Comparison of ENCODE assay signal across 12 cellular contexts in the genomic region with DNA sequence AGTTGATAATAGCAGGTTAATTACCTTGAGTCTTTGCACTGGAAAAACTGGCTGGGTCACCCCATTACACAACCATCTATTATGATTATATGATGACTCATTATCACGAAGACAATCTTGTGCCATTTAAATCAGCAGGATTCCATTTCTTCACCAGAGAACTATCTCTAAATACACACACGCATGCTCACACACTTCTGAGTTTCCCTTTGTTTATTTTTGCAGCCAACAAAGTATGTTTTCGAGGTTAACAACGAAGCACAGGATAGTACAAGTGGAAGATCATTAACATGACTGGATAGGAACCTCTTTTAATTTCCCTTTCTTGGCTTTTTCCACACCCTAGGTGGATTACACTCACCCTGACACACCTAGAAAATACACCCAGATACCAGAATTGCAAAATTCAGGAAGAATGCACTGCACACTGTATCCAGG. TPM values are rescaled to one million over a fixed set of nuclear protein-coding genes. Genes with fewer than 3 reads are reported as not detected.
A peak's percentile ranks its signal among the peaks of the same experiment; 100 is the strongest.
DNase-seq lines count a peak whose midpoint lies in the region; ATAC-seq and TF ChIP-seq lines count a peak whose summit lies in the region.
"Had no signal": no experiment of that assay in that cellular context is flagged by ENCODE, and none has a peak within 500 bp of the region (broad histone marks: within the 10 kb centered on the region; RNA-seq: fewer than 3 reads in every experiment).

No MANE protein-coding gene starts in this region.

- no peaks in the 10 kb centered on the region for H3K27me3 ChIP-seq in HUES6 (ENCODE audit: control insufficient read depth, insufficient read depth, low read length)
- H3K27me3 ChIP-seq: Peyer's patch had no signal

- no peak overlapping the region for H3K4me3 ChIP-seq in HUES6 (ENCODE audit: low read depth, low read length)
- H3K4me3 ChIP-seq: Peyer's patch had no signal

- in situ Hi-C loops in ACHN (cut with HindIII; ENCODE audit: low pct_ligation_motif_present, low pct_unique_long_range_greater_than_20kb, low sequenced_read_pairs), result no loop called here

- no peak overlapping the region for H3K9ac ChIP-seq in HUES6 (ENCODE audit: low read length)

- peak; percentile 15 for DNase-seq in ACHN
- peak; percentile 44 for DNase-seq in amniotic stem cell (lab: John Stamatoyannopoulos, UW)
- DNase-seq in left colon, result peak in 1 of 2 donors; percentile 9
- no peak for DNase-seq in GM20000 (ENCODE audit: low spot score)
- no peak for DNase-seq in germinal center (ENCODE audit: low spot score)
- DNase-seq: DND-41; H9; stimulated activated CD4-positive, alpha-beta T cell treated with anti-CD3 and anti-CD28 coated beads, Interleukin-4, amount 100 ng/mL, for 1 hour had no signal

- H3K27ac ChIP-seq in HUES6 (ENCODE audit: low read depth, low read length), result peak overlapping the region; percentile 27; the same call in 1 of the 2 replicates

- H3K36me3 ChIP-seq in HUES6 (ENCODE audit: control insufficient read depth, insufficient read depth, low read length), result peaks cover 23% of the 10 kb centered on the region

- TF ChIP-seq CTCF in GM20000 (IDR thresholded peaks at IDR 0.05; ENCODE audit: extremely low read depth, missing control alignments), result no peak

- H3K9me3 ChIP-seq in HUES6 (ENCODE audit: control insufficient read depth, insufficient read depth, low read depth, low read length), result no peaks in the 10 kb centered on the region
- H3K9me3 ChIP-seq: Peyer's patch had no signal

- intact Hi-C loops in left colon (cut with DNase I, micrococcal nuclease), result no loop called here

- peak; percentile 69 for ATAC-seq in left colon
- no peak for ATAC-seq in HG02885 (IDR thresholded peaks at IDR 0.05; ENCODE audit: poor library complexity, unreplicated experiment)
- no peak for ATAC-seq in GM21576 (IDR thresholded peaks at IDR 0.05; ENCODE audit: unreplicated experiment)

- peaks cover 27% of the 10 kb centered on the region for H3K4me1 ChIP-seq in HUES6 (ENCODE audit: control insufficient read depth, insufficient read depth, low read length)

RNA-seq across cellular contexts. Expression of a gene that starts 18.9 kb away (rescaled TPM):
- 10 to 100 TPM; 64.3 to 81.2 TPM for total RNA-seq in left colon

Comparison
In these comparisons a context has a peak if more than half of its experiments do, and no peak if none do; other contexts are left out.
1. DNase-seq: peak in ACHN (single experiment) and amniotic stem cell (single experiment); none in GM20000 (single experiment) and germinal center (single experiment).